8 cellular contexts compared by ENCODE assay signal in genomic region chr12:116319316-116319715, GRCh38. TPM values are rescaled to one million over a fixed set of nuclear protein-coding genes. Genes with fewer than 3 reads are reported as not detected.
DNase-seq lines count a peak whose midpoint lies in the region; ATAC-seq and TF ChIP-seq lines count a peak whose summit lies in the region.

No MANE protein-coding gene starts in this region.

- H3K4me3 ChIP-seq in BLaER1 (peak overlapping the region; percentile 56), MM.1S (ENCODE audit: low read length) (no peak overlapping the region), colonic mucosa (no peak overlapping the region)

- H2AFZ ChIP-seq in MM.1S (ENCODE audit: low read length): peak overlapping the region; percentile 25; the same call in 1 of the 2 replicates

- peak overlapping the region; percentile 88 for H3K27ac ChIP-seq in BLaER1
- H3K27ac ChIP-seq in MM.1S (ENCODE audit: low read length): no peak overlapping the region
- H3K27ac ChIP-seq in colonic mucosa: peak overlapping the region; percentile 13

- H3K9ac ChIP-seq in BLaER1 (peak overlapping the region; percentile 77), MM.1S (ENCODE audit: low read length) (peak overlapping the region; percentile 18; the same call in 1 of the 2 replicates), colonic mucosa (ENCODE audit: low read depth in 2 of 2, low read length in 2 of 2) (no peak overlapping the region)

- TF ChIP-seq CTCF in MM.1S (IDR thresholded peaks at IDR 0.05; ENCODE audit: low read length) (no peak), colonic mucosa (IDR thresholded peaks at IDR 0.05) (no peak), osteocyte (IDR thresholded peaks at IDR 0.05) (no peak)

- no peaks in the 10 kb centered on the region for H4K20me1 ChIP-seq in BLaER1
- no peaks in the 10 kb centered on the region for H4K20me1 ChIP-seq in MM.1S (ENCODE audit: insufficient read depth, low read length)

- intact Hi-C loops in colonic mucosa (cut with DNase I): no loop called here

- no peaks in the 10 kb centered on the region for H3K36me3 Mint-ChIP-seq in osteocyte (ENCODE audit: unreplicated experiment)

- H3K9me3 ChIP-seq in BLaER1 (no peaks in the 10 kb centered on the region; the same call in 1 of the 2 replicates), MM.1S (replicated peaks; ENCODE audit: insufficient read depth, low read length) (no peaks in the 10 kb centered on the region), colonic mucosa (no peaks in the 10 kb centered on the region)

- H3K4me1 Mint-ChIP-seq in osteocyte (ENCODE audit: unreplicated experiment): peaks cover 26% of the 10 kb centered on the region

- H3K4me1 ChIP-seq in BLaER1 (peaks cover 88% of the 10 kb centered on the region), MM.1S (ENCODE audit: low read length) (peaks cover 29% of the 10 kb centered on the region), colonic mucosa (no peaks in the 10 kb centered on the region)

- no peaks in the 10 kb centered on the region for H3K36me3 ChIP-seq in BLaER1
- no peaks in the 10 kb centered on the region for H3K36me3 ChIP-seq in MM.1S (replicated peaks; ENCODE audit: insufficient read depth, low read length)
- no peaks in the 10 kb centered on the region for H3K36me3 ChIP-seq in colonic mucosa

- DNase-seq in MM.1S (no peak), colonic mucosa (no peak), osteocyte (ENCODE audit: extremely low spot score, unreplicated experiment) (no peak), NK-92 (lab: John Stamatoyannopoulos, UW; ENCODE audit: unreplicated experiment) (no peak), mesenteric fat pad (ENCODE audit: low spot score) (no peak)
- no peak for DNase-seq in stimulated activated CD4-positive, alpha-beta T cell treated with anti-CD3 and anti-CD28 coated beads, Interleukin-4, amount 100 ng/mL, for 1 hour

- no peak for ATAC-seq in GM21423 (IDR thresholded peaks at IDR 0.05; ENCODE audit: unreplicated experiment)

- H3F3A ChIP-seq in MM.1S (ENCODE audit: insufficient read depth, low read length): peaks cover 9% of the 10 kb centered on the region; the same call in 1 of the 2 replicates

- peak overlapping the region; percentile 84 for H3K27ac Mint-ChIP-seq in osteocyte (ENCODE audit: unreplicated experiment)

- no peaks in the 10 kb centered on the region for H3K27me3 Mint-ChIP-seq in osteocyte (ENCODE audit: unreplicated experiment)

- H3K4me3 Mint-ChIP-seq in osteocyte (ENCODE audit: unreplicated experiment): peak overlapping the region; percentile 30

- peak overlapping the region; percentile 81 for H3K4me2 ChIP-seq in BLaER1
- peak overlapping the region; percentile 53 for H3K4me2 ChIP-seq in MM.1S (ENCODE audit: low read depth, low read length)

- H3K9me3 Mint-ChIP-seq in osteocyte (ENCODE audit: unreplicated experiment): no peaks in the 10 kb centered on the region

- H3K9me2 ChIP-seq in MM.1S (replicated peaks; ENCODE audit: insufficient read depth, low read length): no peaks in the 10 kb centered on the region

- H3K79me2 ChIP-seq in MM.1S (ENCODE audit: low read length): no peaks in the 10 kb centered on the region

- H3K27me3 ChIP-seq in BLaER1: no peaks in the 10 kb centered on the region
- H3K27me3 ChIP-seq in MM.1S (replicated peaks; ENCODE audit: insufficient read depth, low read length): no peaks in the 10 kb centered on the region
- no peaks in the 10 kb centered on the region for H3K27me3 ChIP-seq in colonic mucosa

RNA-seq across cellular contexts. Expression of gene MED13L, which starts 41.8 kb away (rescaled TPM):
- total RNA-seq in colonic mucosa: 10 to 100 TPM; 73.8 to 92.6 TPM
- total RNA-seq in osteocyte: 229 and 234 TPM in 2 replicates
- total RNA-seq in mesenteric fat pad: 136 TPM

Comparison
In these comparisons a context has a peak if more than half of its experiments do, and no peak if none do; other contexts are left out.
1. H3K9ac ChIP-seq: peak in BLaER1 (single experiment) and MM.1S (single experiment); none in colonic mucosa (0 of 2).